ENCODE assay signal across 8 cellular contexts in genomic region chr9:129481824-129482511, GRCh38.
DNase-seq lines count a peak whose midpoint lies in the region; ATAC-seq and TF ChIP-seq lines count a peak whose summit lies in the region.

No MANE protein-coding gene starts in this region.

- peak overlapping the region; percentile 99 for H3K27ac ChIP-seq in rectal smooth muscle tissue (ENCODE audit: low read depth, low read length)

- H3K4me3 ChIP-seq in HAP-1 (peak overlapping the region; percentile 27), rectal smooth muscle tissue (ENCODE audit: low read length) (peak overlapping the region; percentile 60)

- H3K36me3 ChIP-seq in HAP-1 (replicated peaks), result no peaks in the 10 kb centered on the region
- H3K36me3 ChIP-seq in rectal smooth muscle tissue (ENCODE audit: control insufficient read depth, insufficient read depth, low read length), result no peaks in the 10 kb centered on the region

- H3K4me1 ChIP-seq in HAP-1, result peaks cover 30% of the 10 kb centered on the region
- H3K4me1 ChIP-seq in rectal smooth muscle tissue (ENCODE audit: control insufficient read depth, insufficient read depth, low read length), result peaks cover 45% of the 10 kb centered on the region

- peak overlapping the region; percentile 61 for H3K4me3 Mint-ChIP-seq in WTC11

- H3K27ac Mint-ChIP-seq in WTC11, result no peak overlapping the region

- intact Hi-C loops in left cardiac atrium (cut with DNase I), result loop anchor here in 1 of 2 donors (10.0 kb wide), 1 partner anchor 307 kb away; the partner anchor contains the start of gene IER5L

- no peaks in the 10 kb centered on the region for H3K9me3 ChIP-seq in HAP-1

- ATAC-seq in WTC11 (peak; percentile 10), left cardiac atrium (peak; percentile 4 to 13), HG02970 (IDR thresholded peaks at IDR 0.05; ENCODE audit: low FRiP score, unreplicated experiment) (no peak), GM18519 (IDR thresholded peaks at IDR 0.05; ENCODE audit: low FRiP score, unreplicated experiment) (no peak), HG03460 (IDR thresholded peaks at IDR 0.05; ENCODE audit: unreplicated experiment) (no peak)

- no peaks in the 10 kb centered on the region for H3K36me3 Mint-ChIP-seq in WTC11

- in situ Hi-C loops in HAP-1 (cut with MboI; ENCODE audit: low sequenced_read_pairs), result no loop called here

- TF ChIP-seq CTCF in WTC11 (IDR thresholded peaks at IDR 0.05), result no peak

- CTCF ChIA-PET in WTC11 (lab: Charles Lee), result interaction anchor here (0.6 to 3.5 kb wide), 9 partner anchors 14 to 339 kb away, joined by 3 to 18 read pairs (median 6); no protein-coding TSS in a partner anchor

- POLR2A ChIA-PET in WTC11 (lab: Charles Lee), result interaction anchor here (0.6 to 1.9 kb wide), 3 partner anchors 10 to 80 kb away, joined by 3 to 11 read pairs (median 4); no protein-coding TSS in a partner anchor

- H3K9ac ChIP-seq in rectal smooth muscle tissue (ENCODE audit: low read length), result peak overlapping the region; percentile 51

- peaks cover 77% of the 10 kb centered on the region for H3K27me3 Mint-ChIP-seq in WTC11 (ENCODE audit: low read depth)

- no peaks in the 10 kb centered on the region for H3K27me3 ChIP-seq in HAP-1 (ENCODE audit: low read depth)
- no peaks in the 10 kb centered on the region for H3K27me3 ChIP-seq in rectal smooth muscle tissue (ENCODE audit: control insufficient read depth, insufficient read depth, low read length)

- H3K9me3 Mint-ChIP-seq in WTC11, result no peaks in the 10 kb centered on the region

- H3K4me1 Mint-ChIP-seq in WTC11, result peaks cover 30% of the 10 kb centered on the region

- DNase-seq in HAP-1 (ENCODE audit: low spot score in 2 of 2), result peak in 1 of 2 experiments; percentile 61
- no peak for DNase-seq in WTC11 (ENCODE audit: low spot score)
- peak; percentile 71 for DNase-seq in left cardiac atrium
- no peak for DNase-seq in putamen (ENCODE audit: low spot score)

TF ChIP-seq in WTC11, 78 proteins besides CTCF, POLR2A, EP300 and RAD21:
- no peak for TF ChIP-seq ZNF281 (CRISPR knock-in tag; IDR thresholded peaks at IDR 0.05)
- 0 out of 2 replicates have a peak, but pooled peaks have one; percentile 46 for TF ChIP-seq FOXP1 (CRISPR knock-in tag; IDR thresholded peaks at IDR 0.05; ENCODE audit: borderline replicate concordance)
- peak; percentile 33; the same call in 1 of the 2 replicates for TF ChIP-seq SP1 (CRISPR knock-in tag; conservative IDR thresholded peaks at IDR 0.05)
- no peak for TF ChIP-seq PRDM15 (CRISPR knock-in tag; IDR thresholded peaks at IDR 0.05)
TF ChIP-seq in WTC11: peak in this region for 2.

Comparison
In these comparisons a context has a peak if more than half of its experiments do, and no peak if none do; other contexts are left out.
1. ATAC-seq: peak in WTC11 (single experiment) and left cardiac atrium (2 of 2); none in HG02970 (single experiment), GM18519 (single experiment) and HG03460 (single experiment).